ENCODE assay signal across 19 cellular contexts in genomic region chr7:55575098-55575497, GRCh38. TPM values are rescaled to one million over a fixed set of nuclear protein-coding genes. Genes with fewer than 3 reads are reported as not detected.
DNase-seq lines count a peak whose midpoint lies in the region; ATAC-seq and TF ChIP-seq lines count a peak whose summit lies in the region.
"Had no signal": no experiment of that assay in that cellular context is flagged by ENCODE, and none has a peak within 500 bp of the region (broad histone marks: within the 10 kb centered on the region; RNA-seq: fewer than 3 reads in every experiment).

No MANE protein-coding gene starts in this region.

- TF ChIP-seq CTCF in MCF 10A (IDR thresholded peaks at IDR 0.05; ENCODE audit: unreplicated experiment) (no peak), breast epithelium (IDR thresholded peaks at IDR 0.05) (no peak), RWPE1 (conservative IDR thresholded peaks at IDR 0.05; ENCODE audit: low read depth) (no peak), thoracic aorta (IDR thresholded peaks at IDR 0.05) (no peak)

- H3K27me3 ChIP-seq in breast epithelium (no peaks in the 10 kb centered on the region), thoracic aorta (replicated peaks; ENCODE audit: insufficient read depth) (no peaks in the 10 kb centered on the region)
- H3K27me3 ChIP-seq: Peyer's patch had no signal

- no peaks in the 10 kb centered on the region for H3K9me3 Mint-ChIP-seq in MCF 10A (ENCODE audit: unreplicated experiment)

- H3K9me3 ChIP-seq in breast epithelium = no peaks in the 10 kb centered on the region
- H3K9me3 ChIP-seq in thoracic aorta = no peaks in the 10 kb centered on the region
- H3K9me3 ChIP-seq: Peyer's patch had no signal

- H3K4me1 ChIP-seq in breast epithelium (peaks cover 0 to 4% of the 10 kb centered on the region in 2 donors), thoracic aorta (ENCODE audit: control insufficient read depth in 1 of 2, low read depth in 2 of 2) (peaks cover 27 to 31% of the 10 kb centered on the region in 2 donors)

- CTCF ChIA-PET in MCF 10A (lab: Yijun Ruan, JAX) (interaction anchor here (1.7 to 2.9 kb wide), 3 partner anchors 9 to 295 kb away, joined by 6 to 17 read pairs (median 7); no protein-coding TSS in a partner anchor), RWPE1 (lab: Yijun Ruan, JAX) (no interaction called here)

- intact Hi-C loops in MCF 10A (cut with micrococcal nuclease) (no loop called here), breast epithelium (cut with DNase I; ENCODE audit: low total_unique reads) (no loop called here)

- H3K36me3 ChIP-seq in breast epithelium (no peaks in the 10 kb centered on the region), thoracic aorta (no peaks in the 10 kb centered on the region)
- H3K36me3 ChIP-seq: Peyer's patch had no signal

- H3K27ac ChIP-seq in breast epithelium (no peak overlapping the region), RWPE1 (peak overlapping the region; percentile 36), thoracic aorta (peak overlapping the region; percentile 63 to 95)

- no peak overlapping the region for H3K4me3 Mint-ChIP-seq in MCF 10A (ENCODE audit: unreplicated experiment)

- ATAC-seq in thoracic aorta (ENCODE audit: insufficient number of reproducible peaks, low FRiP score, low read depth) = no peak
- no peak for ATAC-seq in GM19035 (IDR thresholded peaks at IDR 0.05; ENCODE audit: unreplicated experiment)
- ATAC-seq in HG03469 (IDR thresholded peaks at IDR 0.05; ENCODE audit: unreplicated experiment) = no peak
- ATAC-seq: Right ventricle myocardium inferior had no signal

- no peak overlapping the region for H3K4me3 ChIP-seq in breast epithelium
- H3K4me3 ChIP-seq in thoracic aorta = no peak overlapping the region
- H3K4me3 ChIP-seq: Peyer's patch had no signal

- peaks cover 8% of the 10 kb centered on the region for H3K27me3 Mint-ChIP-seq in MCF 10A (ENCODE audit: insufficient read depth, unreplicated experiment)

- no TSS peak for BruUV-seq in MCF 10A (replicated peaks; lab: Mats Ljungman, UMichigan)

- DNase-seq in MCF 10A (ENCODE audit: unreplicated experiment) (no peak), breast epithelium (ENCODE audit: low spot score in 2 of 2) (no peak), RWPE1 (ENCODE audit: low spot score) (no peak), dermis blood vessel endothelial cell (peak; percentile 51), thoracic aorta (ENCODE audit: low spot score) (no peak)
- DNase-seq: ACHN, C1 segment of cervical spinal cord, DMS79 treated with DMSO at 0.1 percent for 48 hours, KG1, NCI-H1092, NCI-H1436 treated with DMSO at 0.1 percent for 48 hours, NCI-H2029, NCI-H2171, NCI-H446, NCI-H526 treated with DMSO at 0.1 percent for 48 hours, Peyer's patch had no signal

- peaks cover 25% of the 10 kb centered on the region for H3K4me1 Mint-ChIP-seq in MCF 10A (ENCODE audit: insufficient read depth, unreplicated experiment)

- POLR2A ChIA-PET in MCF 10A (lab: Yijun Ruan, JAX) (interaction anchor here (0.6 to 6.5 kb wide), 5 partner anchors 8 to 478 kb away, joined by 3 to 62 read pairs (median 6); no protein-coding TSS in a partner anchor), RWPE1 (lab: Yijun Ruan, JAX; ENCODE audit: low non-redundant PET) (no interaction called here)

- TF ChIP-seq POLR2A in breast epithelium (IDR thresholded peaks at IDR 0.05) = no peak

- H3K27ac Mint-ChIP-seq in MCF 10A (ENCODE audit: low read depth, unreplicated experiment) = peak overlapping the region; percentile 67

- H3K36me3 Mint-ChIP-seq in MCF 10A (ENCODE audit: insufficient read depth, unreplicated experiment) = peaks cover 7% of the 10 kb centered on the region

RNA-seq across cellular contexts. Expression of gene VOPP1, which starts 2.8 kb away (rescaled TPM):
- total RNA-seq in MCF 10A (2022) (29.2 and 35.7 TPM in 2 replicates), breast epithelium (10 to 100 TPM; 28.2 to 42.6 (median 40.8) TPM), dermis blood vessel endothelial cell (140 and 171 TPM in 2 replicates), thoracic aorta (100 to 1,000 TPM in 1 of 2 donors, 10 to 100 TPM in 1; 88.9 to 131 TPM)

Comparison
In these comparisons a context has a peak if more than half of its experiments do, and no peak if none do; other contexts are left out.
1. H3K27ac ChIP-seq: peak in RWPE1 (single experiment) and thoracic aorta (2 of 2); none in breast epithelium (0 of 2).